20 cellular contexts compared by ENCODE assay signal in genomic region chr6:137002505-137002904, GRCh38. TPM values are rescaled to one million over a fixed set of nuclear protein-coding genes. Genes with fewer than 3 reads are reported as not detected.
A peak's percentile ranks its signal among the peaks of the same experiment; 100 is the strongest.
DNase-seq lines count a peak whose midpoint lies in the region; ATAC-seq, FAIRE-seq and TF ChIP-seq lines count a peak whose summit lies in the region.
"Had no signal": no experiment of that assay in that cellular context is flagged by ENCODE, and none has a peak within 500 bp of the region (broad histone marks: within the 10 kb centered on the region; RNA-seq: fewer than 3 reads in every experiment).

No MANE protein-coding gene starts in this region.

- H3K56ac ChIP-seq in H1 (replicated peaks; ENCODE audit: insufficient read length, low read depth, low read length) = no peak overlapping the region

- TF ChIP-seq RAD21 in H1 (IDR thresholded peaks at IDR 0.05 in 1 of 2, conservative IDR thresholded peaks at IDR 0.05 in 1 of 2; ENCODE audit: low read depth in 2 of 2, low read length in 2 of 2) = no peak

- H3K27ac ChIP-seq in H1 (ENCODE audit: low read depth, low read length) (no peak overlapping the region), lower lobe of right lung (no peak overlapping the region), heart left ventricle (no peak overlapping the region)
- H3K27ac ChIP-seq: BLaER1 treated with 17β-estradiol and CSF1 and Interleukin-3, amounts not matched to agents 10 nM and 100 nM; SJCRH30 had no signal

- H3K27me3 ChIP-seq in H1 (replicated peaks in 1 of 4; ENCODE audit: control insufficient read depth in 3 of 4, extremely low read depth in 1 of 4, insufficient read depth in 3 of 4, low read length in 3 of 4) (no peaks in the 10 kb centered on the region; a peak in 1 of 7 replicates), lower lobe of right lung (ENCODE audit: low read depth) (no peaks in the 10 kb centered on the region), heart left ventricle (peaks cover 0 to 1% (median 0%) of the 10 kb centered on the region in 9 donors)
- H3K27me3 ChIP-seq: BLaER1 treated with 17β-estradiol and CSF1 and Interleukin-3, amounts not matched to agents 10 nM and 100 nM; SJCRH30 had no signal

- no peak overlapping the region for H4K91ac ChIP-seq in H1 (replicated peaks; ENCODE audit: insufficient read length, low read length)

- DNase-seq in DMS153 treated with DMSO at 0.1 percent for 48 hours (lab: John Stamatoyannopoulos, UW; ENCODE audit: unreplicated experiment) (peak; percentile 36), LoVo (ENCODE audit: low spot score) (peak; percentile 68), H1 (ENCODE audit: low read depth in 1 of 2, low spot score in 2 of 2) (no peak), lower lobe of right lung (no peak), nucleus accumbens (lab: John Stamatoyannopoulos, UW) (no peak), heart left ventricle (no peak)
- DNase-seq: CD8-positive, alpha-beta memory T cell; DND-41; HFFc6; IMR-90; NCI-H1436 treated with DMSO at 0.1 percent for 48 hours; NCI-H2081; SJCRH30 had no signal

- ATAC-seq in lower lobe of right lung (peak; percentile 23 to 25), heart left ventricle (no peak), HG02870 (IDR thresholded peaks at IDR 0.05; ENCODE audit: unreplicated experiment) (no peak), GM19452 (IDR thresholded peaks at IDR 0.05; ENCODE audit: unreplicated experiment) (no peak)
- ATAC-seq: Panc1 had no signal

- no peak for TF ChIP-seq EP300 in H1 (IDR thresholded peaks at IDR 0.05; ENCODE audit: borderline replicate concordance in 1 of 2, low read depth in 2 of 2, low read length in 2 of 2)

- H3K4me3 ChIP-seq in H1 (ENCODE audit: extremely low read depth in 1 of 4, insufficient read depth in 2 of 4, low read depth in 3 of 4, low read length in 4 of 4) = peak overlapping the region in 1 of 4 experiments; percentile 51; a peak in 1 of 8 replicates
- H3K4me3 ChIP-seq in lower lobe of right lung = no peak overlapping the region
- no peak overlapping the region for H3K4me3 ChIP-seq in heart left ventricle
- H3K4me3 ChIP-seq: BLaER1 treated with 17β-estradiol and CSF1 and Interleukin-3, amounts not matched to agents 10 nM and 100 nM; SJCRH30 had no signal

- H3K4me2 ChIP-seq in H1 (ENCODE audit: insufficient read depth in 1 of 2, low read depth in 2 of 2, low read length in 2 of 2) = peak overlapping the region in 1 of 2 experiments; percentile 62; a peak in 1 of 4 replicates
- H3K4me2 ChIP-seq: BLaER1 treated with 17β-estradiol and CSF1 and Interleukin-3, amounts not matched to agents 10 nM and 100 nM had no signal

- no peak for TF ChIP-seq CTCF in H1 (IDR thresholded peaks at IDR 0.05; ENCODE audit: control extremely low read depth in 1 of 3, insufficient read depth in 1 of 3, low read depth in 1 of 3, low read length in 3 of 3)
- no peak for TF ChIP-seq CTCF in lower lobe of right lung (IDR thresholded peaks at IDR 0.05)
- TF ChIP-seq CTCF in heart left ventricle (IDR thresholded peaks at IDR 0.05) = no peak

- CTCF ChIA-PET in H1 (lab: Charles Lee; ENCODE audit: partially characterized antibody) = interaction anchor here (0.7 to 5.7 kb wide), 3 partner anchors 11 to 32 kb away, joined by 3 to 32 read pairs (median 4); no protein-coding TSS in a partner anchor

- no peaks in the 10 kb centered on the region for H4K20me1 ChIP-seq in H1 (replicated peaks in 1 of 2; ENCODE audit: control insufficient read depth in 1 of 2, insufficient read depth in 2 of 2, low read length in 2 of 2)
- H4K20me1 ChIP-seq: BLaER1 treated with 17β-estradiol and CSF1 and Interleukin-3, amounts not matched to agents 10 nM and 100 nM had no signal

- POLR2A ChIA-PET in H1 (lab: Charles Lee; ENCODE audit: partially characterized antibody) = no interaction called here

- no peak overlapping the region for H2BK120ac ChIP-seq in H1 (replicated peaks; ENCODE audit: low read depth, low read length)

- H3K9ac ChIP-seq in H1 (replicated peaks in 1 of 4; ENCODE audit: extremely low read depth in 1 of 4, low read depth in 3 of 4, low read length in 3 of 4) = no peak overlapping the region
- H3K9ac ChIP-seq: BLaER1 treated with 17β-estradiol and CSF1 and Interleukin-3, amounts not matched to agents 10 nM and 100 nM had no signal

- no peak for TF ChIP-seq POLR2A in H1 (IDR thresholded peaks at IDR 0.05; ENCODE audit: control extremely low read depth in 1 of 2, low read depth in 2 of 2, low read length in 2 of 2)
- TF ChIP-seq POLR2A in heart left ventricle (IDR thresholded peaks at IDR 0.05) = no peak

- H2BK20ac ChIP-seq in H1 (ENCODE audit: low read length) = no peak overlapping the region; the same call in 1 of the 2 replicates

- no peaks in the 10 kb centered on the region for H3K79me1 ChIP-seq in H1 (ENCODE audit: low read depth, low read length)

- no peaks in the 10 kb centered on the region for H3K79me2 ChIP-seq in H1 (ENCODE audit: control insufficient read depth in 1 of 2, insufficient read depth in 2 of 2, low read length in 2 of 2)

- no peak overlapping the region for H2AK5ac ChIP-seq in H1 (ENCODE audit: low read depth, low read length)

- H3K4me1 ChIP-seq in H1 (replicated peaks in 1 of 4; ENCODE audit: control insufficient read depth in 3 of 4, insufficient read depth in 4 of 4, low read length in 3 of 4) (peaks cover 0 to 12% (median 7%) of the 10 kb centered on the region in 4 experiments; a peak in 4 of 7 replicates), lower lobe of right lung (no peaks in the 10 kb centered on the region), heart left ventricle (no peaks in the 10 kb centered on the region)
- H3K4me1 ChIP-seq: BLaER1 treated with 17β-estradiol and CSF1 and Interleukin-3, amounts not matched to agents 10 nM and 100 nM had no signal

- H2BK5ac ChIP-seq in H1 (ENCODE audit: low read depth, low read length) = no peak overlapping the region; the same call in 1 of the 2 replicates

- no peak overlapping the region for H3K4ac ChIP-seq in H1 (replicated peaks; ENCODE audit: insufficient read length, low read depth, low read length)

- H4K8ac ChIP-seq in H1 (ENCODE audit: extremely low read depth, insufficient read depth, low read length) = no peak overlapping the region

- FAIRE-seq in H1 (lab: Jason Lieb, UNC) = no peak
- FAIRE-seq: G401.6 had no signal

- H2BK15ac ChIP-seq in H1 (ENCODE audit: low read length) = no peak overlapping the region

- H3K36me3 ChIP-seq in H1 (ENCODE audit: control insufficient read depth in 2 of 4, insufficient read depth in 4 of 4, low read length in 3 of 4) (no peaks in the 10 kb centered on the region), lower lobe of right lung (no peaks in the 10 kb centered on the region), heart left ventricle (no peaks in the 10 kb centered on the region)
- H3K36me3 ChIP-seq: BLaER1 treated with 17β-estradiol and CSF1 and Interleukin-3, amounts not matched to agents 10 nM and 100 nM; SJCRH30 had no signal

- H3K9me3 ChIP-seq in H1 (ENCODE audit: insufficient read depth in 2 of 2, low read depth in 1 of 2, low read length in 1 of 2) (no peaks in the 10 kb centered on the region), lower lobe of right lung (no peaks in the 10 kb centered on the region), heart left ventricle (no peaks in the 10 kb centered on the region)
- H3K9me3 ChIP-seq: BLaER1 treated with 17β-estradiol and CSF1 and Interleukin-3, amounts not matched to agents 10 nM and 100 nM; SJCRH30 had no signal

- 70% methylated on average over 3 of the region's 3 CpGs; no CpG with 5 or more reads in 1 of the 2 experiments for WGBS in H1 (ENCODE audit: extremely low coverage in 1 of 2, insufficient coverage in 1 of 2, insufficient read length in 1 of 2, insufficient replicate concordance in 2 of 2, low coverage in 1 of 2, low lambda C conversion rate in 2 of 2, missing lambda C conversion rate in 1 of 2), 2 experiments
- 76 to 82% (median 80%) methylated on average over 3 of the region's 3 CpGs for WGBS in heart left ventricle, 4 donors

- H3K14ac ChIP-seq in H1 (ENCODE audit: insufficient read length) = no peak overlapping the region

- H3K23me2 ChIP-seq in H1 (ENCODE audit: low read depth, low read length) = no peaks in the 10 kb centered on the region; the same call in 1 of the 2 replicates

- no peak overlapping the region for H3K23ac ChIP-seq in H1 (ENCODE audit: insufficient read length)

- intact Hi-C loops in lower lobe of right lung (cut with DNase I) = no loop called here
- intact Hi-C loops in heart left ventricle (cut with DNase I) = no loop called here

- H2BK12ac ChIP-seq in H1 (ENCODE audit: low read depth, low read length) = no peak overlapping the region

- H3K18ac ChIP-seq in H1 (ENCODE audit: extremely low read depth, low read length) = no peak overlapping the region

- no peak overlapping the region for H4K5ac ChIP-seq in H1 (ENCODE audit: insufficient read length, low read depth, low read length)

- no peak overlapping the region for H2AFZ ChIP-seq in H1 (ENCODE audit: low read length)

TF ChIP-seq in H1, 55 proteins besides CTCF, POLR2A, EP300 and RAD21:
- TF ChIP-seq SIX5 (IDR thresholded peaks at IDR 0.05; ENCODE audit: low read depth, low read length) (no peak), E2F6 (IDR thresholded peaks at IDR 0.05) (peak; percentile 11; the same call in 1 of the 2 replicates), SRF (IDR thresholded peaks at IDR 0.05; ENCODE audit: low read depth, low read length) (no peak), POU5F1 (IDR thresholded peaks at IDR 0.05; ENCODE audit: low read depth, low read length) (no peak), TAF1 (IDR thresholded peaks at IDR 0.05; ENCODE audit: low read depth, low read length) (no peak), KDM4A (IDR thresholded peaks at IDR 0.05; ENCODE audit: low read depth, low read length, severe bottlenecking) (no peak)

RNA-seq across cellular contexts. Expression of gene IL20RA, which starts 42.3 kb away (rescaled TPM):
- total RNA-seq in H1 (2021; fragmentation: NEBNext Ultra II Directional; extraction: Animal tissue kit (Norgen Biotek cat#: 25700)) = 1.5 and 1.7 TPM in 2 replicates
- polyA plus RNA-seq in H1 (2011; rRNA removed) = 1.2 and 1.3 TPM in 2 replicates
- 1.1 TPM for polyA plus RNA-seq in H1 (2011; cell fraction: cytosol; rRNA removed)
- polyA plus RNA-seq in H1 (2011; cell fraction: nucleus; rRNA removed) = 1.1 TPM
- polyA plus RNA-seq in H1 (2012, experiment 1 of 2) = 1.9 to 2.9 TPM (median 2.1 TPM) in 4 replicates
- polyA plus RNA-seq in H1 (2012, experiment 2 of 2) = 1.0 TPM
- polyA plus RNA-seq in H1 (2013, experiment 1 of 2) = 2.1 TPM
- 2.7 TPM for polyA plus RNA-seq in H1 (2013, experiment 2 of 2)
- 0.60 and 1.3 TPM in 2 replicates for polyA minus RNA-seq in H1 (2011; rRNA and poly(A)+ RNA removed)
- polyA minus RNA-seq in H1 (2011; cell fraction: cytosol; rRNA and poly(A)+ RNA removed) = not detected
- 2.1 TPM for polyA minus RNA-seq in H1 (2011; cell fraction: nucleus; rRNA and poly(A)+ RNA removed)
- 10.9 TPM for total RNA-seq in lower lobe of right lung
- total RNA-seq in heart left ventricle = 1 to 10 TPM in 7 of 9 donors, under 1 TPM in 2; 0.35 to 6.9 (median 1.3) TPM
- polyA plus RNA-seq in heart left ventricle = 1 to 10 TPM in 1 of 2 donors, under 1 TPM in 1; 0.19 to 2.2 TPM
- total RNA-seq: A673; CD8-positive, alpha-beta memory T cell; HFFc6; HT1080; IMR-90 had no signal
- polyA plus RNA-seq: CD8-positive, alpha-beta memory T cell had no signal

Comparison
In these comparisons a context has a peak if more than half of its experiments do, and no peak if none do; other contexts are left out.
1. DNase-seq: peak in DMS153 treated with DMSO at 0.1 percent for 48 hours (single experiment) and LoVo (single experiment); none in H1 (0 of 2), lower lobe of right lung (single experiment), nucleus accumbens (0 of 56) and heart left ventricle (0 of 5).
2. ATAC-seq: peak in lower lobe of right lung (2 of 2); none in heart left ventricle (0 of 4), HG02870 (single experiment) and GM19452 (single experiment).